ENCODE assay signal across 33 cellular contexts in the genomic region with DNA sequence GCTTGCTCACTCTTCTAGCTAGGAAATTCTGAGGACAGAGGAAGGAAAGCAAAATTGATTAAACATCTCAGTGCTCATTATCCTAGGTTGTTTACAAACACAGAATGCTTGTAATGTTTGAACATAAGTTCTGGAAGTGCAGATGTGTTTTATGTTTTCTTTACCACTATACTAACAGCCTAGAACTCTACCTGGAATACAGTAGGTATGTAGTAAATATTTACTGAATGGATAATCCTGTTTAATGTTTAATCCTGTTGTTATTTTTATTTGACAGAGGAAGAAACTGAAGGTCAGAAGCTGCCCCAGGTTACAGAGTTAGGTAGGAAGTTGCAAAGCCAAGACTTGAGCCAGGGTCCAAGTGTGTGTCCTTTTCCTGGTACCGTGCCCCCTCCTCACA.
"Had no signal": no experiment of that assay in that cellular context is flagged by ENCODE, and none has a peak within 500 bp of the region (broad histone marks: within the 10 kb centered on the region; RNA-seq: fewer than 3 reads in every experiment).

No MANE protein-coding gene starts in this region.

- H3K4me3 ChIP-seq: adrenal gland, body of pancreas had no signal

- H3K27ac ChIP-seq: adrenal gland, body of pancreas had no signal

- H3K9me3 Mint-ChIP-seq: activated CD4-positive, alpha-beta memory T cell treated with anti-CD3 and anti-CD28 coated beads for 36 hours; activated CD4-positive, alpha-beta T cell treated with anti-CD3 and anti-CD28 coated beads, Interleukin-2, amount 10 ng/mL, durations not matched to agents 24 days and 14 days; activated T-helper 1 cell treated with anti-CD3 and anti-CD28 coated beads, Interleukin-12 subunit alpha, Interleukin-12 subunit beta, Interleukin-2, Interleukin-4 antibody, amounts not matched to agents 30 ng/mL and 10 ng/mL and 1 ng/mL, durations not matched to agents 14 hours and 24 hours and 36 hours; activated T-helper 2 cell treated with anti-CD3 and anti-CD28 coated beads, Interferon-gamma antibody, Interleukin-2, Interleukin-4, amounts not matched to agents 10 μg/mL and 5 μg/mL and 100 μg/mL, durations not matched to agents 14 hours and 24 hours and 36 hours; effector memory CD8-positive, alpha-beta T cell; T-helper 2 cell treated with Interferon-gamma antibody and Interleukin-4, amounts not matched to agents 5 μg/mL and 100 μg/mL, for 36 hours had no signal

- H3K27ac Mint-ChIP-seq: activated CD4-positive, alpha-beta memory T cell treated with anti-CD3 and anti-CD28 coated beads for 36 hours; activated CD4-positive, alpha-beta T cell treated with anti-CD3 and anti-CD28 coated beads for 36 hours; activated CD4-positive, alpha-beta T cell treated with anti-CD3 and anti-CD28 coated beads, Interleukin-2, amount 10 ng/mL, durations not matched to agents 24 days and 14 days; activated CD8-positive, alpha-beta memory T cell treated with anti-CD3 and anti-CD28 coated beads, Interleukin-2, amount 10 ng/mL, durations not matched to agents 7 days and 5 days; activated CD8-positive, alpha-beta T cell treated with anti-CD3 and anti-CD28 coated beads, Interleukin-2, amount 10 ng/mL, durations not matched to agents 7 days and 5 days; activated naive CD8-positive, alpha-beta T cell; activated T-helper 1 cell treated with anti-CD3 and anti-CD28 coated beads, Interleukin-12 subunit alpha, Interleukin-12 subunit beta, Interleukin-2, Interleukin-4 antibody, amounts not matched to agents 30 ng/mL and 10 ng/mL and 1 ng/mL, durations not matched to agents 14 hours and 24 hours and 36 hours; activated T-helper 2 cell treated with anti-CD3 and anti-CD28 coated beads, Interferon-gamma antibody, Interleukin-2, Interleukin-4, amounts not matched to agents 10 μg/mL and 5 μg/mL and 100 μg/mL, durations not matched to agents 14 hours and 24 hours and 36 hours; T-helper 17 cell; T-helper 2 cell treated with Interferon-gamma antibody and Interleukin-4, amounts not matched to agents 5 μg/mL and 100 μg/mL, for 36 hours had no signal

- H3K4me3 Mint-ChIP-seq: activated CD4-positive, alpha-beta memory T cell treated with anti-CD3 and anti-CD28 coated beads for 36 hours; activated CD4-positive, alpha-beta T cell treated with anti-CD3 and anti-CD28 coated beads for 36 hours; activated CD4-positive, alpha-beta T cell treated with anti-CD3 and anti-CD28 coated beads, Interleukin-2, amount 10 ng/mL, durations not matched to agents 24 days and 14 days; activated CD8-positive, alpha-beta memory T cell treated with anti-CD3 and anti-CD28 coated beads, Interleukin-2, amount 10 ng/mL, durations not matched to agents 7 days and 5 days; activated CD8-positive, alpha-beta T cell treated with anti-CD3 and anti-CD28 coated beads, Interleukin-2, amount 10 ng/mL, durations not matched to agents 7 days and 5 days; activated naive CD8-positive, alpha-beta T cell; activated T-helper 1 cell treated with anti-CD3 and anti-CD28 coated beads, Interleukin-12 subunit alpha, Interleukin-12 subunit beta, Interleukin-2, Interleukin-4 antibody, amounts not matched to agents 30 ng/mL and 10 ng/mL and 1 ng/mL, durations not matched to agents 14 hours and 24 hours and 36 hours; effector memory CD8-positive, alpha-beta T cell; T-helper 2 cell treated with Interferon-gamma antibody and Interleukin-4, amounts not matched to agents 5 μg/mL and 100 μg/mL, for 36 hours had no signal

- DNase-seq: activated CD4-positive, alpha-beta memory T cell treated with anti-CD3 and anti-CD28 coated beads for 36 hours; activated CD4-positive, alpha-beta T cell treated with anti-CD3 and anti-CD28 coated beads for 36 hours; activated CD4-positive, alpha-beta T cell treated with anti-CD3 and anti-CD28 coated beads, Interleukin-2, amount 10 ng/mL, durations not matched to agents 24 days and 14 days; activated CD4-positive, CD25-positive, alpha-beta regulatory T cell; activated CD4-positive, CD25-positive, alpha-beta regulatory T cell treated with anti-CD3 and anti-CD28 coated beads, Interleukin-2, amount 50 U/mL, for 72 hours; activated CD8-positive, alpha-beta memory T cell treated with anti-CD3 and anti-CD28 coated beads, Interleukin-2, amount 10 ng/mL, durations not matched to agents 7 days and 5 days; activated CD8-positive, alpha-beta memory T cell treated with anti-CD3 and anti-CD28 coated beads, Interleukin-2, amount 50 U/mL, for 4 hours; activated CD8-positive, alpha-beta T cell treated with anti-CD3 and anti-CD28 coated beads, Interleukin-2, amount 10 ng/mL, durations not matched to agents 7 days and 5 days; activated gamma-delta T cell treated with Interleukin-2 at 50 U/mL for 16 hours; activated naive CD4-positive, alpha-beta T cell treated with anti-CD3 and anti-CD28 coated beads, Interleukin-2, amount 50 U/mL, for 16 hours; activated naive CD4-positive, alpha-beta T cell treated with Interleukin-2 at 50 U/mL for 16 hours; activated T-cell treated with anti-CD3 and anti-CD28 coated beads, Interleukin-2, amount 50 U/mL, for 1 hour; activated T-cell treated with anti-CD3 and anti-CD28 coated beads, Interleukin-2, amount 50 U/mL, for 48 hours; adrenal gland; amygdala; aorta; body of pancreas; caudate nucleus; cortex of kidney; effector memory CD8-positive, alpha-beta T cell; foreskin fibroblast; head of caudate nucleus; T-helper 1 cell; T-helper 17 cell; T1000 had no signal

- H3K9me3 ChIP-seq: adrenal gland, body of pancreas had no signal

- ATAC-seq: activated CD4-positive, alpha-beta T cell treated with anti-CD3 and anti-CD28 coated beads for 36 hours; activated CD8-positive, alpha-beta memory T cell treated with anti-CD3 and anti-CD28 coated beads, Interleukin-2, amount 10 ng/mL, durations not matched to agents 7 days and 5 days; activated CD8-positive, alpha-beta T cell treated with anti-CD3 and anti-CD28 coated beads, Interleukin-2, amount 10 ng/mL, durations not matched to agents 7 days and 5 days; body of pancreas; effector memory CD8-positive, alpha-beta T cell; esophagus mucosa; T-helper 17 cell had no signal

- FAIRE-seq: colon, endometrium, frontal cortex had no signal

- H3K27me3 ChIP-seq: adrenal gland, body of pancreas had no signal

- H3K27me3 Mint-ChIP-seq: activated CD4-positive, alpha-beta memory T cell treated with anti-CD3 and anti-CD28 coated beads for 36 hours; activated CD4-positive, alpha-beta T cell treated with anti-CD3 and anti-CD28 coated beads for 36 hours; activated CD4-positive, alpha-beta T cell treated with anti-CD3 and anti-CD28 coated beads, Interleukin-2, amount 10 ng/mL, durations not matched to agents 24 days and 14 days; activated CD8-positive, alpha-beta memory T cell treated with anti-CD3 and anti-CD28 coated beads, Interleukin-2, amount 10 ng/mL, durations not matched to agents 7 days and 5 days; activated naive CD8-positive, alpha-beta T cell; effector memory CD8-positive, alpha-beta T cell; T-helper 17 cell had no signal
